ENCODE assay signal across 30 cellular contexts in the genomic region with DNA sequence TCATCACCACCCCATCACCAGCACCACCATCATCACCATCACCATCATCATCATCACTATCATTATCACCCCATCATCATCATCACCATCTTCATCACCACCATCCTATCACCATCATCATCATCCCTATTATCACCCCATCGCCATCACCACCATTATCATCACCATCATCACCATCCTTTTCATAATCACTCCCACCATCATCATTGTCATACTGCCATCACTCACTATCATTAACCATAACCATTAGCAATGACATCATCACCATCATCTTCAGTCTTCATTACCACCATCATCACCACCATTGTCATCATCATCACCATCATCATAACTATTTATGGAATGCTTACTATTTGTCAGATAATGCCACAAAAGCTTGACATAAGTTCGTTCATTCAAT. TPM values are rescaled to one million over a fixed set of nuclear protein-coding genes. Genes with fewer than 3 reads are reported as not detected.
"Had no signal": no experiment of that assay in that cellular context is flagged by ENCODE, and none has a peak within 500 bp of the region (broad histone marks: within the 10 kb centered on the region; RNA-seq: fewer than 3 reads in every experiment).

No MANE protein-coding gene starts in this region.

- H3K4me2 ChIP-seq: SK-N-SH had no signal

- FAIRE-seq: colon, TTC549 had no signal

- H3K36me3 ChIP-seq: adrenal gland, brain microvascular endothelial cell, Peyer's patch, SJSA1 had no signal

- H3K9me3 ChIP-seq: adrenal gland, Peyer's patch, SJSA1, SK-N-SH had no signal

- H3K4me1 ChIP-seq: adrenal gland, Peyer's patch, SJSA1 had no signal

- H3K27me3 ChIP-seq: brain microvascular endothelial cell, Peyer's patch, SJSA1 had no signal

- H3K27ac ChIP-seq: adrenal gland, brain microvascular endothelial cell, Peyer's patch, SJSA1 had no signal

- H3K4me3 ChIP-seq: adrenal gland, Peyer's patch, SJSA1 had no signal

- H3K9me2 ChIP-seq: SK-N-SH had no signal

- H3K9ac ChIP-seq: SK-N-SH had no signal

- DNase-seq: activated CD4-positive, alpha-beta memory T cell treated with anti-CD3 and anti-CD28 coated beads for 36 hours; activated CD4-positive, alpha-beta T cell treated with anti-CD3 and anti-CD28 coated beads for 4 hours; activated CD4-positive, alpha-beta T cell treated with anti-CD3 and anti-CD28 coated beads, Interleukin-2, amount 50 U/mL, for 1 hour; activated CD8-positive, alpha-beta memory T cell treated with anti-CD3 and anti-CD28 coated beads, Interleukin-2, amount 50 U/mL, for 4 hours; activated gamma-delta T cell treated with Interleukin-2 at 50 U/mL for 16 hours; activated naive CD4-positive, alpha-beta T cell treated with anti-CD3 and anti-CD28 coated beads for 36 hours; activated T-cell treated with anti-CD3 and anti-CD28 coated beads for 4 hours; activated T-cell treated with anti-CD3 and anti-CD28 coated beads, Interleukin-2, amount 50 U/mL, for 4 hours; adrenal gland; brain microvascular endothelial cell; central memory CD4-positive, alpha-beta T cell; NCI-H1105; NCI-H1417 treated with DMSO at 0.1 percent for 48 hours; NCI-H187 treated with DMSO at 0.1 percent for 48 hours; NCI-H2081; NCI-H345; NCI-H526; NCI-H748 treated with DMSO at 0.1 percent for 48 hours; NK-92 treated with Interleukin-12 subunit alpha and Interleukin-12 subunit beta, amount 100 ng/mL, for 24 hours; PC-3; Peyer's patch; RPMI8226; SHP77 treated with DMSO at 0.1 percent for 48 hours; SK-N-SH had no signal

RNA-seq across cellular contexts. Expression of gene CRMP1, which starts 35.7 kb away (rescaled TPM):
- total RNA-seq: activated CD4-positive, alpha-beta memory T cell treated with anti-CD3 and anti-CD28 coated beads for 36 hours; activated naive CD4-positive, alpha-beta T cell treated with anti-CD3 and anti-CD28 coated beads for 36 hours; activated naive CD4-positive, alpha-beta T cell treated with anti-CD3 and anti-CD28 coated beads, Interleukin-2, amount 50 U/mL, for 72 hours; activated T-helper 1 cell treated with anti-CD3 and anti-CD28 coated beads, Interleukin-12 subunit alpha, Interleukin-12 subunit beta, Interleukin-2, Interleukin-4 antibody, amounts not matched to agents 30 ng/mL and 10 ng/mL and 1 ng/mL, durations not matched to agents 14 hours and 24 hours and 36 hours; MCF 10A; PC-3; SJSA1 had no signal
